ENCODE assay signal across 18 cellular contexts in genomic region chr21:39012314-39013230, GRCh38.
"Had no signal": no experiment of that assay in that cellular context is flagged by ENCODE, and none has a peak within 500 bp of the region (broad histone marks: within the 10 kb centered on the region; RNA-seq: fewer than 3 reads in every experiment).

No MANE protein-coding gene starts in this region.

- H3K27ac Mint-ChIP-seq: activated CD8-positive, alpha-beta memory T cell treated with anti-CD3 and anti-CD28 coated beads, Interleukin-2, amount 10 ng/mL, durations not matched to agents 7 days and 5 days; activated naive CD4-positive, alpha-beta T cell treated with anti-CD3 and anti-CD28 coated beads for 36 hours; activated T-helper 2 cell treated with anti-CD3 and anti-CD28 coated beads, Interferon-gamma antibody, Interleukin-2, Interleukin-4, amounts not matched to agents 10 μg/mL and 5 μg/mL and 100 μg/mL, durations not matched to agents 14 hours and 24 hours and 36 hours; natural killer cell had no signal

- H3K27ac ChIP-seq: left lung, thoracic aorta, upper lobe of right lung had no signal

- H3K4me3 Mint-ChIP-seq: activated CD8-positive, alpha-beta memory T cell treated with anti-CD3 and anti-CD28 coated beads, Interleukin-2, amount 10 ng/mL, durations not matched to agents 7 days and 5 days; activated naive CD4-positive, alpha-beta T cell treated with anti-CD3 and anti-CD28 coated beads for 36 hours; natural killer cell had no signal

- H3K9me3 Mint-ChIP-seq: activated naive CD4-positive, alpha-beta T cell treated with anti-CD3 and anti-CD28 coated beads for 36 hours; activated T-helper 2 cell treated with anti-CD3 and anti-CD28 coated beads, Interferon-gamma antibody, Interleukin-2, Interleukin-4, amounts not matched to agents 10 μg/mL and 5 μg/mL and 100 μg/mL, durations not matched to agents 14 hours and 24 hours and 36 hours; natural killer cell had no signal

- DNase-seq: activated CD4-positive, alpha-beta T cell treated with anti-CD3 and anti-CD28 coated beads, Interleukin-2, amount 50 U/mL, for 48 hours; activated CD4-positive, CD25-positive, alpha-beta regulatory T cell treated with anti-CD3 and anti-CD28 coated beads, Interleukin-2, amount 50 U/mL, for 72 hours; activated CD8-positive, alpha-beta memory T cell treated with anti-CD3 and anti-CD28 coated beads, Interleukin-2, amount 10 ng/mL, durations not matched to agents 7 days and 5 days; activated naive CD4-positive, alpha-beta T cell treated with anti-CD3 and anti-CD28 coated beads for 36 hours; activated T-cell treated with anti-CD3 and anti-CD28 coated beads, Interleukin-2, amount 50 U/mL, for 1 hour; caudate nucleus; islet precursor cell; mammary epithelial cell; natural killer cell; nucleus accumbens; retina; stimulated activated CD4-positive, alpha-beta T cell treated with anti-CD3 and anti-CD28 coated beads, Interleukin-12 subunit alpha, Interleukin-12 subunit beta, amount 100 ng/mL, for 4 hours; stimulated activated CD4-positive, alpha-beta T cell treated with anti-CD3 and anti-CD28 coated beads, Interleukin-2, amount 100 ng/mL, for 24 hours; upper lobe of right lung had no signal

- H3K9me3 ChIP-seq: left lung, thoracic aorta, upper lobe of right lung had no signal

- ATAC-seq: activated CD8-positive, alpha-beta memory T cell treated with anti-CD3 and anti-CD28 coated beads, Interleukin-2, amount 10 ng/mL, durations not matched to agents 7 days and 5 days; esophagus mucosa; left lung; upper lobe of right lung had no signal

- H3K36me3 Mint-ChIP-seq: activated CD8-positive, alpha-beta memory T cell treated with anti-CD3 and anti-CD28 coated beads, Interleukin-2, amount 10 ng/mL, durations not matched to agents 7 days and 5 days; natural killer cell had no signal

- H3K27me3 ChIP-seq: left lung, upper lobe of right lung had no signal

- H3K4me3 ChIP-seq: left lung, thoracic aorta, upper lobe of right lung had no signal

- H3K36me3 ChIP-seq: left lung, thoracic aorta, upper lobe of right lung had no signal
